7 cellular contexts compared by ENCODE assay signal in the genomic region with DNA sequence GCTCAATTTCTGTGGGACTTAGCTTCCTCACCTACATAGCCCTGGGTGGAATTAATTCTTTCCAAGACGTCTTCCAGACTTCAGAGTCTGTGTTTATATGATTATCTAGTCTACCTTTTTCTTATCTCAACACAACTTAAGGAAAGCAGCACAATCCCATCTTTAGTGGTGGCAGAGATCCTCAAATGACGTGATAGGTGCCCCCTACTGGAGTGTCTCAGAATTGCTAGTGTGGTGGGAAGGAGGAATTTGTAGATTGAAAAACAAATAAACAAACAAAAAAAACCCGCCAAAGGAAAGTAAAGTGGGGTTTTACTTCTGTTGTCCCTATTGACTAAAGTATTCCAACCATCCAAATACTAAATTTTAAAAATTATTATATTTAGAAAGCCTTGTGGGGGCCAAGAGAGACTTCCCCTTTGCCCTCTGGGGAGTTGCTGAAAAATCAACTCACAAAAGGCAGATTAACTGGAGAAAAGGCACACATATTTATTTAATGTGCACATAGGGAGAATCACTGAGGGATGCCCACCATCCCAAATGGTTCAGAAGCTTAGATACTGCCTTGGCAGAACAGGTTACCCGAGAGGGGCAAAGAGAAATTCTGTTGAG.
A peak's percentile ranks its signal among the peaks of the same experiment; 100 is the strongest.
DNase-seq lines count a peak whose midpoint lies in the region; ATAC-seq, FAIRE-seq and TF ChIP-seq lines count a peak whose summit lies in the region.

No MANE protein-coding gene starts in this region.

- DNase-seq in GM12864 (ENCODE audit: low read depth) = peak; percentile 8
- peak; percentile 26 for DNase-seq in NCI-H460 (ENCODE audit: extremely low read depth, low read depth)
- DNase-seq in ascending aorta (ENCODE audit: low spot score in 2 of 2) = no peak
- DNase-seq in HepG2 (ENCODE audit: low spot score) = peak; percentile 21
- peak; percentile 29 for DNase-seq in stomach
- DNase-seq in NCI-H128 (lab: John Stamatoyannopoulos, UW; ENCODE audit: unreplicated experiment) = no peak

- ATAC-seq in HepG2 (no peak), GM21723 (IDR thresholded peaks at IDR 0.05; ENCODE audit: unreplicated experiment) (no peak)

- TF ChIP-seq CTCF in GM12864 (IDR thresholded peaks at IDR 0.05; ENCODE audit: low read depth, low read length, missing control alignments) = peak; percentile 67
- peak; percentile 14 to 49 (median 44) for TF ChIP-seq CTCF in ascending aorta (IDR thresholded peaks at IDR 0.05)
- TF ChIP-seq CTCF in HepG2 (CRISPR knock-in tag; IDR thresholded peaks at IDR 0.05) = peak; percentile 60
- peak in 5 of 7 experiments; percentile 14 to 60 (median 53) for TF ChIP-seq CTCF in stomach (IDR thresholded peaks at IDR 0.05)

- no peaks in the 10 kb centered on the region for H3K79me2 ChIP-seq in HepG2 (ENCODE audit: insufficient read depth, low read length)

- H3K4me3 ChIP-seq in GM12864 (ENCODE audit: low read depth, low read length) (no peak overlapping the region), ascending aorta (no peak overlapping the region), HepG2 (replicated peaks in 1 of 3; ENCODE audit: insufficient read depth in 1 of 3, low read depth in 2 of 3, low read length in 3 of 3) (no peak overlapping the region), stomach (no peak overlapping the region)

- H3K36me3 ChIP-seq in ascending aorta = no peaks in the 10 kb centered on the region
- H3K36me3 ChIP-seq in HepG2 (replicated peaks in 1 of 2; ENCODE audit: control insufficient read depth in 1 of 2, insufficient read depth in 2 of 2, low read length in 2 of 2) = no peaks in the 10 kb centered on the region
- no peaks in the 10 kb centered on the region for H3K36me3 ChIP-seq in stomach

- H4K20me1 ChIP-seq in HepG2 (ENCODE audit: insufficient read depth, low read length) = no peaks in the 10 kb centered on the region

- TF ChIP-seq RAD21 in HepG2 (CRISPR knock-in tag; IDR thresholded peaks at IDR 0.05) = no peak

- CTCF ChIA-PET in HepG2 (lab: Yijun Ruan, JAX; ENCODE audit: low intra/inter-chr PET ratio, low total read pairs) = interaction anchor here (1.3 kb wide), 1 partner anchor 442 kb away, joined by 10 read pairs; no protein-coding TSS in a partner anchor

- no peaks in the 10 kb centered on the region for H3K4me1 ChIP-seq in ascending aorta
- no peaks in the 10 kb centered on the region for H3K4me1 ChIP-seq in HepG2 (ENCODE audit: insufficient read depth, low read length)
- H3K4me1 ChIP-seq in stomach = no peaks in the 10 kb centered on the region

- TF ChIP-seq EP300 in HepG2 (IDR thresholded peaks at IDR 0.05; ENCODE audit: low read depth in 2 of 2, low read length in 2 of 2) = no peak
- no peak for TF ChIP-seq EP300 in HepG2 (CRISPR knock-in tag; IDR thresholded peaks at IDR 0.05; ENCODE audit: borderline replicate concordance)
- no peak for TF ChIP-seq EP300 in stomach (IDR thresholded peaks at IDR 0.05)

- intact Hi-C loops in ascending aorta (cut with DNase I) = loop anchor here (10.0 kb wide), 1 partner anchor 429 kb away; no protein-coding TSS in a partner anchor
- intact Hi-C loops in HepG2 (cut with micrococcal nuclease; ENCODE audit: unreplicated experiment) = loop anchor here (1.0 to 2.0 kb wide), 3 partner anchors 153 to 482 kb away; no protein-coding TSS in a partner anchor
- intact Hi-C loops in stomach (cut with DNase I; ENCODE audit: low total_unique reads) = no loop called here

- H3K27ac ChIP-seq in ascending aorta (no peak overlapping the region), HepG2 (ENCODE audit: extremely low read length, insufficient read depth, low read length) (no peak overlapping the region), stomach (no peak overlapping the region)

- no peak overlapping the region for H3K4me2 ChIP-seq in HepG2 (ENCODE audit: low read depth, low read length)

- TF ChIP-seq POLR2A in HepG2 (IDR thresholded peaks at IDR 0.05; ENCODE audit: insufficient read depth in 1 of 2, low read depth in 2 of 2, low read length in 2 of 2) (no peak), stomach (IDR thresholded peaks at IDR 0.05) (no peak)

- POLR2A ChIA-PET in HepG2 (lab: Yijun Ruan, JAX) = no interaction called here

- BruUV-seq in HepG2 (replicated peaks; lab: Mats Ljungman, UMichigan) = no TSS peak

- FAIRE-seq in HepG2 (lab: Jason Lieb, UNC) = peak; percentile 62

- no peak overlapping the region for H2AFZ ChIP-seq in HepG2 (ENCODE audit: low read length)

- H3K27me3 ChIP-seq in ascending aorta = no peaks in the 10 kb centered on the region
- no peaks in the 10 kb centered on the region for H3K27me3 ChIP-seq in HepG2 (ENCODE audit: control insufficient read depth in 1 of 2, insufficient read depth in 2 of 2, low read length in 2 of 2)
- H3K27me3 ChIP-seq in stomach = no peaks in the 10 kb centered on the region

- in situ Hi-C loops in HepG2 (cut with HindIII; ENCODE audit: extremely low pct_ligation_motif_present, low pct_unique_long_range_greater_than_20kb) = loop anchor here (5.0 to 10.0 kb wide), 2 partner anchors 149 to 447 kb away; no protein-coding TSS in a partner anchor

- no peaks in the 10 kb centered on the region for H3K9me3 ChIP-seq in ascending aorta
- H3K9me3 ChIP-seq in HepG2 (ENCODE audit: low read length) = no peaks in the 10 kb centered on the region
- peaks cover 0 to 9% (median 0%) of the 10 kb centered on the region in 4 donors for H3K9me3 ChIP-seq in stomach

- 14% methylated on average over 4 of the region's 4 CpGs for WGBS in HepG2 (ENCODE audit: low lambda C conversion rate)
- 33 to 60% (median 42%) methylated on average over 4 of the region's 4 CpGs for WGBS in stomach, 5 donors

- no peak overlapping the region for H3K9ac ChIP-seq in HepG2 (ENCODE audit: insufficient read depth, low read depth, low read length)

TF ChIP-seq in HepG2, 621 proteins besides CTCF, POLR2A, EP300 and RAD21:
- TF ChIP-seq MAFK (conservative IDR thresholded peaks at IDR 0.05 in 1 of 2, IDR thresholded peaks at IDR 0.05 in 1 of 2; ENCODE audit: low read length in 2 of 2) (no peak), STAG1 (CRISPR knock-in tag; IDR thresholded peaks at IDR 0.05) (peak; percentile 64), SMC3 (IDR thresholded peaks at IDR 0.05; ENCODE audit: low read length) (peak; percentile 57; the same call in 1 of the 2 replicates)

Comparison
In these comparisons a context has a peak if more than half of its experiments do, and no peak if none do; other contexts are left out.
1. DNase-seq: peak in GM12864 (single experiment), NCI-H460 (single experiment), HepG2 (single experiment) and stomach (single experiment); none in ascending aorta (0 of 2) and NCI-H128 (single experiment).
2. Peak in every context shown above with its lines, with median percentiles within 50 percentile points of each other: CTCF ChIP-seq.